ENCODE assay signal across 14 cellular contexts in genomic region chr11:61994981-61995380, GRCh38.
"Had no signal": no experiment of that assay in that cellular context is flagged by ENCODE, and none has a peak within 500 bp of the region (broad histone marks: within the 10 kb centered on the region; RNA-seq: fewer than 3 reads in every experiment).

No MANE protein-coding gene starts in this region.

- H3K36me3 ChIP-seq: esophagus muscularis mucosa, gastroesophageal sphincter, tibial nerve had no signal

- H3K9me3 ChIP-seq: testis had no signal

- H3K27ac ChIP-seq: epithelial cell of prostate, esophagus muscularis mucosa, gastroesophageal sphincter, testis, tibial nerve had no signal

- H3K4me1 ChIP-seq: esophagus muscularis mucosa, gastroesophageal sphincter, testis, tibial nerve had no signal

- H3K4me1 Mint-ChIP-seq: natural killer cell had no signal

- H3K4me3 Mint-ChIP-seq: natural killer cell, neural crest cell had no signal

- H3K27me3 ChIP-seq: esophagus muscularis mucosa, gastroesophageal sphincter, testis, tibial nerve had no signal

- H3K4me3 ChIP-seq: esophagus muscularis mucosa, gastroesophageal sphincter, testis, tibial nerve had no signal

- ATAC-seq: gastroesophageal sphincter, natural killer cell, right cardiac atrium had no signal

- H3K36me3 Mint-ChIP-seq: natural killer cell had no signal

- FAIRE-seq: small intestine had no signal

- H3K27ac Mint-ChIP-seq: natural killer cell had no signal

- DNase-seq: central memory CD4-positive, alpha-beta T cell; cortex of kidney; effector memory CD4-positive, alpha-beta T cell; natural killer cell; right cardiac atrium; small intestine; stimulated activated CD4-positive, alpha-beta T cell treated with anti-CD3 and anti-CD28 coated beads, Interleukin-12 subunit alpha, Interleukin-12 subunit beta, amount 100 ng/mL, for 4 hours; stimulated activated naive CD4-positive, alpha-beta T cell; testis had no signal
